In genomic region chr2:211957799-211958198, GRCh38 we compare ENCODE assay signal across 11 cellular contexts.
A peak's percentile ranks its signal among the peaks of the same experiment; 100 is the strongest.
DNase-seq lines count a peak whose midpoint lies in the region; ATAC-seq and TF ChIP-seq lines count a peak whose summit lies in the region.
"Had no signal": no experiment of that assay in that cellular context is flagged by ENCODE, and none has a peak within 500 bp of the region (broad histone marks: within the 10 kb centered on the region; RNA-seq: fewer than 3 reads in every experiment).

No MANE protein-coding gene starts in this region.

- no peak for TF ChIP-seq POLR2A in lower leg skin (IDR thresholded peaks at IDR 0.05)

- no peaks in the 10 kb centered on the region for H3K36me3 Mint-ChIP-seq in effector memory CD8-positive, alpha-beta T cell (ENCODE audit: insufficient read depth)

- intact Hi-C loops in lower leg skin (cut with DNase I; ENCODE audit: low total_unique reads) = no loop called here

- WGBS in lower leg skin, 2 donors = 76 to 88% methylated on average over 1 of the region's 1 CpG

- H3K4me3 ChIP-seq in lower leg skin (ENCODE audit: low read depth, poor library complexity, severe bottlenecking) = no peak overlapping the region
- H3K4me3 ChIP-seq: hepatocyte had no signal

- no peak overlapping the region for H3K4me3 Mint-ChIP-seq in effector memory CD8-positive, alpha-beta T cell
- H3K4me3 Mint-ChIP-seq: HFFc6 had no signal

- no peak overlapping the region for H3K27ac Mint-ChIP-seq in effector memory CD8-positive, alpha-beta T cell
- H3K27ac Mint-ChIP-seq: HFFc6 had no signal

- H3K4me1 Mint-ChIP-seq in effector memory CD8-positive, alpha-beta T cell (ENCODE audit: low read depth in 2 of 2) = no peaks in the 10 kb centered on the region

- peak; percentile 37 for DNase-seq in DMS53 (lab: John Stamatoyannopoulos, UW)
- DNase-seq in NCI-H2171 (lab: John Stamatoyannopoulos, UW) = no peak
- DNase-seq in NCI-H510A treated with DMSO at 0.1 percent for 48 hours (lab: John Stamatoyannopoulos, UW) = no peak
- no peak for DNase-seq in lower leg skin (ENCODE audit: low spot score in 2 of 2)
- DNase-seq in effector memory CD8-positive, alpha-beta T cell = no peak
- DNase-seq: HFFc6, trophoblast cell had no signal

- H3K27me3 Mint-ChIP-seq in effector memory CD8-positive, alpha-beta T cell = no peaks in the 10 kb centered on the region

- no peak for TF ChIP-seq CTCF in lower leg skin (IDR thresholded peaks at IDR 0.05)

- ATAC-seq in GM19023 (IDR thresholded peaks at IDR 0.05; ENCODE audit: unreplicated experiment) (peak; percentile 97), GM21825 (IDR thresholded peaks at IDR 0.05; ENCODE audit: unreplicated experiment) (peak; percentile 87), HG03175 (IDR thresholded peaks at IDR 0.05; ENCODE audit: unreplicated experiment) (peak; percentile 81)
- no peak for ATAC-seq in effector memory CD8-positive, alpha-beta T cell (replicated peaks)

- peaks cover 7 to 13% of the 10 kb centered on the region in 2 donors for H3K9me3 Mint-ChIP-seq in effector memory CD8-positive, alpha-beta T cell
